ENCODE assay signal across 1 cellular context in the genomic region with DNA sequence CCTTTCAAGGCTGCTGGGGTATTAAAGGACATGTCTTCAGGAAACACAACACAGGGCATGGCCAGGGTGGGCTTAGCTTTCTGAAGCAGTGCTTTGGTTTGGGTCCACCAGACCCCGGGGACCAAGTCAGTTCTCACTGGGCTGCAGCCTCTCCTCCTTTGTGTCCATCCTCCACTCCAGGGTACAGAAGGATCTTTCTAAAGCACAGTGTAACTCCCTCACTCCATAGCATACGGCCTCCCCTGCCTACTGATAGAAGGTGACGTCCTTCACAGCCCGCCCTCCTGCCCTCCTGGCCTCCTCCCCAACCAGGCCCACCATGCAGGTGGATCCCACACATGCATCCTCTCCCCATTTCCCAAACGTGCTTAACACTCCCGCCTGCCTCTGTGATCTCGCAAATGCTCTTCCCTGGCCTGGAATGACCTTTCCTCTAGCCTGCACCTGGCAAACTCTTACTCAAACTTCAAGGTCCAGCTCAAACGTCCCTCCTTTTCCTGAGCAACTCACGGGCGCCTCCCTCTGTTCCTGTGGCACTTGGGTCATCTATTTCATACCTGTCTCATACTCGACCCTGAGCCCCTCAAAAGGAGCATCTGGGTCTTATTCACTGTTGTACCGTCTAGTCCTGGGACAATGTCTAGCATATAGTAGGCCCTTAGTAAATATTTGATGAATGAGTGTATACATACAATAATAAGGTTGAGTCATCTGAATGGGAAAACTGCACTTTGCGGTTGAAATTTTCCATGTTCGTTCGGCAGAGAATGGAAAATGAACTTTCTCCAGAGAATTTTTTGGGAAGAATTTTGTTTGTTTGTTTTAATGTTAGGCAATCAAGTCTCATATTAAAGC.
TF ChIP-seq lines count a peak whose summit lies in the region.

No MANE protein-coding gene starts in this region.

TF ChIP-seq in GM23338, 12 proteins besides CTCF, POLR2A, EP300 and RAD21 (continued from another document):
- TF ChIP-seq NANOG (IDR thresholded peaks at IDR 0.05; ENCODE audit: borderline replicate concordance) (no peak), JUNB (IDR thresholded peaks at IDR 0.05; ENCODE audit: unreplicated experiment) (no peak), EZH2phosphoT487 (IDR thresholded peaks at IDR 0.05; ENCODE audit: unreplicated experiment) (no peak), POLR2AphosphoS5 (IDR thresholded peaks at IDR 0.05; ENCODE audit: low read depth) (no peak), EZH2 (IDR thresholded peaks at IDR 0.05; ENCODE audit: low read depth, unreplicated experiment) (no peak)
